ENCODE assay signal across 17 cellular contexts in the genomic region with DNA sequence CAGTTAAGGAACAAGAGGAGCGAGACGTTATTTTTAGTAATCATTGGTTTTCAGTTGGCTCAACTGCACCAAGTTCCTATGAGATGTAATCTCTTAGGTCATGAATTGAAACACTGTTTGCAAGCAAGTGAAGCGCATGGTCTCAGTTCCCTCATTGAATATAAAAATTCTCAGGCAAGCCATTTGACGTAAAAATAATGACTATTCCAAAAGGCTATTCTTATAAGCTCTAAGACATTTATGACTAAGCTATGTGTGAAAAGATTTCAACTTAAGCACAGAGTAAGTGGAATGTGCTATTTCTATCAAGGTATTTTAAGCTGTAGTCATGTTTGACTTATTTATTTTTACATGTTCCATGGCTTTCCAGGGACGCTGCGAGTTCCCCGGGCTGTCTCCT.
DNase-seq lines count a peak whose midpoint lies in the region; ATAC-seq, FAIRE-seq and TF ChIP-seq lines count a peak whose summit lies in the region.
"Had no signal": no experiment of that assay in that cellular context is flagged by ENCODE, and none has a peak within 500 bp of the region (broad histone marks: within the 10 kb centered on the region; RNA-seq: fewer than 3 reads in every experiment).

No MANE protein-coding gene starts in this region.

- FAIRE-seq in astrocyte (lab: Jason Lieb, UNC): no peak
- FAIRE-seq in D721Med (lab: Jason Lieb, UNC): no peak
- FAIRE-seq: GM12878, GM18507 had no signal

- no peaks in the 10 kb centered on the region for H3K36me3 ChIP-seq in astrocyte (ENCODE audit: insufficient read depth, low read length)
- no peaks in the 10 kb centered on the region for H3K36me3 ChIP-seq in thoracic aorta
- no peaks in the 10 kb centered on the region for H3K36me3 ChIP-seq in stomach
- H3K36me3 ChIP-seq: BLaER1 treated with 17β-estradiol and CSF1 and Interleukin-3, amounts not matched to agents 10 nM and 100 nM had no signal

- H3K79me2 ChIP-seq in astrocyte (ENCODE audit: insufficient read depth, low read length): no peaks in the 10 kb centered on the region

- H3K27me3 Mint-ChIP-seq in astrocyte (ENCODE audit: low read depth, unreplicated experiment): no peaks in the 10 kb centered on the region
- H3K27me3 Mint-ChIP-seq: CD4-positive, CD25-positive, alpha-beta regulatory T cell had no signal

- peaks cover 2% of the 10 kb centered on the region for H3K9me3 Mint-ChIP-seq in astrocyte (ENCODE audit: unreplicated experiment)

- 69 to 78% (median 76%) methylated on average over 7 of the region's 7 CpGs for WGBS in stomach, 5 donors

- no peaks in the 10 kb centered on the region for H3K27me3 ChIP-seq in astrocyte (ENCODE audit: insufficient read depth, low read length)
- no peaks in the 10 kb centered on the region for H3K27me3 ChIP-seq in thoracic aorta (replicated peaks; ENCODE audit: insufficient read depth)
- H3K27me3 ChIP-seq in stomach: no peaks in the 10 kb centered on the region
- H3K27me3 ChIP-seq: BLaER1 treated with 17β-estradiol and CSF1 and Interleukin-3, amounts not matched to agents 10 nM and 100 nM had no signal

- H3K9ac ChIP-seq in astrocyte (ENCODE audit: low read length): no peak overlapping the region
- H3K9ac ChIP-seq: BLaER1 treated with 17β-estradiol and CSF1 and Interleukin-3, amounts not matched to agents 10 nM and 100 nM had no signal

- H3K4me3 ChIP-seq in astrocyte (ENCODE audit: insufficient read depth, low read depth, low read length) (no peak overlapping the region), thoracic aorta (no peak overlapping the region), stomach (no peak overlapping the region)
- H3K4me3 ChIP-seq: BLaER1 treated with 17β-estradiol and CSF1 and Interleukin-3, amounts not matched to agents 10 nM and 100 nM; GM12878; GM23338 had no signal

- H4K20me1 ChIP-seq in astrocyte (ENCODE audit: insufficient read depth, low read length): no peaks in the 10 kb centered on the region
- H4K20me1 ChIP-seq: BLaER1 treated with 17β-estradiol and CSF1 and Interleukin-3, amounts not matched to agents 10 nM and 100 nM had no signal

- intact Hi-C loops in stomach (cut with DNase I; ENCODE audit: low total_unique reads): no loop called here

- no peak overlapping the region for H2AFZ ChIP-seq in astrocyte (ENCODE audit: low read depth, low read length)
- H2AFZ ChIP-seq: GM23338 had no signal

- H3K36me3 Mint-ChIP-seq in astrocyte (ENCODE audit: low read depth, unreplicated experiment): no peaks in the 10 kb centered on the region
- H3K36me3 Mint-ChIP-seq: CD4-positive, CD25-positive, alpha-beta regulatory T cell had no signal

- H3K9me3 ChIP-seq in astrocyte (ENCODE audit: insufficient read depth, low read depth, low read length) (no peaks in the 10 kb centered on the region), thoracic aorta (no peaks in the 10 kb centered on the region), stomach (no peaks in the 10 kb centered on the region)

- H3K27ac ChIP-seq in astrocyte (ENCODE audit: low read depth, low read length) (no peak overlapping the region), thoracic aorta (peak overlapping the region; percentile 45 to 49), stomach (no peak overlapping the region)
- H3K27ac ChIP-seq: BLaER1 treated with 17β-estradiol and CSF1 and Interleukin-3, amounts not matched to agents 10 nM and 100 nM had no signal

- no peak overlapping the region for H3K4me2 ChIP-seq in astrocyte (ENCODE audit: low read length)
- H3K4me2 ChIP-seq: BLaER1 treated with 17β-estradiol and CSF1 and Interleukin-3, amounts not matched to agents 10 nM and 100 nM; GM23338 had no signal

- H3K4me1 Mint-ChIP-seq in astrocyte (ENCODE audit: low read depth, unreplicated experiment): no peaks in the 10 kb centered on the region
- H3K4me1 Mint-ChIP-seq: CD4-positive, CD25-positive, alpha-beta regulatory T cell had no signal

- ATAC-seq in thoracic aorta (ENCODE audit: insufficient number of reproducible peaks, low FRiP score, low read depth) (peak; percentile 59), HG03095 (IDR thresholded peaks at IDR 0.05; ENCODE audit: unreplicated experiment) (no peak)
- ATAC-seq: GM12878, GM23338 had no signal

- TF ChIP-seq CTCF in astrocyte (IDR thresholded peaks at IDR 0.05; ENCODE audit: insufficient read depth, low read depth, low read length) (no peak), thoracic aorta (IDR thresholded peaks at IDR 0.05) (no peak), D721Med (IDR thresholded peaks at IDR 0.05; ENCODE audit: insufficient read depth, missing control alignments) (no peak), stomach (IDR thresholded peaks at IDR 0.05) (no peak)

- DNase-seq in MV-4-11 (lab: John Stamatoyannopoulos, UW) (peak; percentile 56), astrocyte (ENCODE audit: low read depth) (peak; percentile 6), middle frontal gyrus (ENCODE audit: extremely low spot score, low spot score) (peak; percentile 16), thoracic aorta (ENCODE audit: low spot score) (no peak), D721Med (ENCODE audit: insufficient read length, low spot score) (no peak), stomach (no peak)
- DNase-seq: ACHN; Calu3; CD4-positive, CD25-positive, alpha-beta regulatory T cell; DMS79; H9; IMR-90 had no signal

- H3K27ac Mint-ChIP-seq in astrocyte (ENCODE audit: unreplicated experiment): no peak overlapping the region
- H3K27ac Mint-ChIP-seq: CD4-positive, CD25-positive, alpha-beta regulatory T cell; GM23338; H9 had no signal

- no peak overlapping the region for H3K4me3 Mint-ChIP-seq in astrocyte (ENCODE audit: unreplicated experiment)
- H3K4me3 Mint-ChIP-seq: CD4-positive, CD25-positive, alpha-beta regulatory T cell; GM23338; H9 had no signal

- TF ChIP-seq EP300 in stomach (IDR thresholded peaks at IDR 0.05): no peak

- TF ChIP-seq POLR2A in stomach (IDR thresholded peaks at IDR 0.05): no peak

- H3K4me1 ChIP-seq in astrocyte (ENCODE audit: insufficient read depth, low read length) (no peaks in the 10 kb centered on the region), thoracic aorta (ENCODE audit: control insufficient read depth in 1 of 2, low read depth in 2 of 2) (peaks cover 4 to 17% of the 10 kb centered on the region in 2 donors), stomach (no peaks in the 10 kb centered on the region)

Comparison
In these comparisons a context has a peak if more than half of its experiments do, and no peak if none do; other contexts are left out.
1. DNase-seq: peak in MV-4-11 (single experiment), astrocyte (single experiment) and middle frontal gyrus (single experiment); none in thoracic aorta (single experiment), D721Med (single experiment) and stomach (single experiment).
2. H3K27ac ChIP-seq: peak in thoracic aorta (2 of 2); none in astrocyte (single experiment) and stomach (0 of 5).